ENCODE assay signal across 15 cellular contexts in the genomic region with DNA sequence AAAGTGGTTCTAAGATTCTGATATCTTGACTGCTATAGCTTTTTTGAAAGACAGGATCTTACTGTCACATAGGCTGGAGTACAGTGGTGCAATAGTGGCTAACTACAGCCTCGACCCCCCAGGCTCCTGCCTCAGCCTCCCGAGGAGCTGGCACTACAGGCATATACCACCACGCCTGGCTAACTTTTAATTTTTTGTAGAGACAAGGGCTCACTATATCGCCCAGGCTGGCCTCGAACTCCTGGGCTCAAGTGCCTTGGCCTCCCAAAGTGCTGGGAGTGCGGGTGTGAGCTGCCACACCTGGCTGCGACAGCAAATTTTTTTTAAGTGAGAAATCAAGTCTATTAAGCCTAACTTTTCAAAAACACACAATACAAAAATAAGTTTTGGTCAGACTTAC.
A peak's percentile ranks its signal among the peaks of the same experiment; 100 is the strongest.
DNase-seq lines count a peak whose midpoint lies in the region; ATAC-seq and TF ChIP-seq lines count a peak whose summit lies in the region.
"Had no signal": no experiment of that assay in that cellular context is flagged by ENCODE, and none has a peak within 500 bp of the region (broad histone marks: within the 10 kb centered on the region; RNA-seq: fewer than 3 reads in every experiment).

No MANE protein-coding gene starts in this region.

- no peaks in the 10 kb centered on the region for H3K27me3 Mint-ChIP-seq in nephron progenitor cell (ENCODE audit: low read depth, poor library complexity)

- H3K9me3 Mint-ChIP-seq in nephron progenitor cell: no peaks in the 10 kb centered on the region

- no peak overlapping the region for H3K4me3 Mint-ChIP-seq in nephron progenitor cell

- H3K36me3 Mint-ChIP-seq in nephron progenitor cell (ENCODE audit: low read depth): peaks cover under 1% of the 10 kb centered on the region

- peaks cover 79% of the 10 kb centered on the region for H3K4me1 Mint-ChIP-seq in nephron progenitor cell

- no peak for TF ChIP-seq CTCF in right atrium auricular region (IDR thresholded peaks at IDR 0.05)
- no peak for TF ChIP-seq CTCF in nephron progenitor cell (IDR thresholded peaks at IDR 0.05)

- H3K27me3 ChIP-seq in right atrium auricular region: no peaks in the 10 kb centered on the region

- DNase-seq in left cardiac atrium (peak; percentile 8), right atrium auricular region (ENCODE audit: low spot score) (no peak), nephron progenitor cell (no peak), SW 1271 (lab: John Stamatoyannopoulos, UW) (no peak), SKM-1 treated with dmso at 0.1 percent for 144 hours (lab: John Stamatoyannopoulos, UW; ENCODE audit: unreplicated experiment) (no peak)
- DNase-seq: ACHN; activated CD4-positive, alpha-beta T cell treated with anti-CD3 and anti-CD28 coated beads, Interleukin-2, amount 50 U/mL, for 48 hours; activated T-cell treated with anti-CD3 and anti-CD28 coated beads, Interleukin-2, amount 50 U/mL, for 48 hours; EL; esophagus squamous epithelium; NCI-H1930 had no signal

- H3K27ac Mint-ChIP-seq in nephron progenitor cell: peak overlapping the region; percentile 45

- no peak overlapping the region for H3K4me3 ChIP-seq in right atrium auricular region
- H3K4me3 ChIP-seq: esophagus squamous epithelium, lung had no signal

- H3K4me1 ChIP-seq in right atrium auricular region: peaks cover 0 to 66% of the 10 kb centered on the region in 2 donors

- H3K9me3 ChIP-seq in right atrium auricular region: no peaks in the 10 kb centered on the region
- H3K9me3 ChIP-seq: esophagus squamous epithelium had no signal

- H3K27ac ChIP-seq in right atrium auricular region (no peak overlapping the region), cingulate gyrus (ENCODE audit: low read depth, low read length) (peak overlapping the region; percentile 93)

- ATAC-seq in left cardiac atrium: no peak
- ATAC-seq in HG02870 (IDR thresholded peaks at IDR 0.05; ENCODE audit: unreplicated experiment): no peak
- ATAC-seq in GM19463 (IDR thresholded peaks at IDR 0.05; ENCODE audit: unreplicated experiment): no peak

- intact Hi-C loops in left cardiac atrium (cut with DNase I): no loop called here

- H3K36me3 ChIP-seq in right atrium auricular region: no peaks in the 10 kb centered on the region
- H3K36me3 ChIP-seq: esophagus squamous epithelium had no signal
